8 cellular contexts compared by ENCODE assay signal in the genomic region with DNA sequence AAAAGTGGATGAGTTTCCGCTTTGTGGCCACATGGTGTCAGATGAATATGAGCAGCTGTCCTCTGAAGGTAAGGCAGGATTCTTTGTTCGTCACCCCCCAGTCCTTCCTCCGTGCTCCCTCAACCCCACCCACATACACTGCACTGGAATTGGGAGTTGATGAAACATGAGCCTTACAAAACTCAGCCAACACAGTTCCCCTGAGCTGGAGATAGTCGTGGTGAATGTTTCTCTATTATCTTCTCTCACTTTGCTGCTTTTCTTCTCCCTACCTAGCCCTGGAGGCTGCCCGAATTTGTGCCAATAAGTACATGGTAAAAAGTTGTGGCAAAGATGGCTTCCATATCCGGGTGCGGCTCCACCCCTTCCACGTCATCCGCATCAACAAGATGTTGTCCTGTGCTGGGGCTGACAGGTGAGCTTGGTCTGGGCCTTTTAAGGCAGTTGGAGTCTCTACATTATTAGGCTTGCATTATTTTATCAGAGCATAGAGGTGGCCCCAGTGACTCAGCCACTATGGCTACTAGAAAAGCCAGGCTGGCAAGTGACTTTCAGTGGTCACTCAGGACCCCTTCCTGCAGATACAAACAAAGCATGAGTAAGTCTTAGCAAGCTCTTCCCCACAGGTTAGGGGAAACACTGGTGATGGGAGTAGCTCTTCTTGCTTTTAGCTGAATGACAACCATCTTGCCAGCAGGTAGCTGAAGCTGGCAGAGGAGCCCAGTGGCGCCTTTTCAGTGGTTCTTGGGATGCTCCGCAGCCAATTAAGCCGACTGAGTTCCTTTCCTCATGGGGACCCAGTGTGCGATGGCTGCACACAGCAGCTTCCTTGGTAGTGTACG. TPM values are rescaled to one million over a fixed set of nuclear protein-coding genes. Genes with fewer than 3 reads are reported as not detected.
DNase-seq lines count a peak whose midpoint lies in the region; ATAC-seq and TF ChIP-seq lines count a peak whose summit lies in the region.

No MANE protein-coding gene starts in this region.

- H3K9me3 ChIP-seq in HCT116 (ENCODE audit: control insufficient read depth in 1 of 2, insufficient read depth in 1 of 2, low read depth in 1 of 2, low read length in 2 of 2) (no peaks in the 10 kb centered on the region), smooth muscle cell (replicated peaks; ENCODE audit: low read depth) (no peaks in the 10 kb centered on the region)

- no TSS peak for BruUV-seq in HCT116 (replicated peaks; lab: Mats Ljungman, UMichigan)

- H3K4me3 ChIP-seq in HCT116 (replicated peaks in 1 of 2; ENCODE audit: low read depth in 1 of 2, low read length in 2 of 2) (peak overlapping the region; percentile 84), smooth muscle cell (peak overlapping the region; percentile 75)

- no peak for DNase-seq in HCT116 (ENCODE audit: low read depth, low spot score)
- DNase-seq in activated B cell treated with CpG ODN at 0.5 μM for 24 hours: no peak
- no peak for DNase-seq in foreskin keratinocyte
- no peak for DNase-seq in smooth muscle cell (lab: John Stamatoyannopoulos, UW; ENCODE audit: unreplicated experiment)
- no peak for DNase-seq in NCI-H1694 treated with DMSO at 0.1 percent for 48 hours (lab: John Stamatoyannopoulos, UW)
- DNase-seq in OCI-M2 (lab: John Stamatoyannopoulos, UW; ENCODE audit: unreplicated experiment): no peak

- H3K4me3 Mint-ChIP-seq in activated B cell treated with CpG ODN at 0.5 μM for 24 hours: peak overlapping the region; percentile 97

- H3K27ac Mint-ChIP-seq in activated B cell treated with CpG ODN at 0.5 μM for 24 hours: peak overlapping the region; percentile 99

- H3K4me1 ChIP-seq in HCT116 (ENCODE audit: control insufficient read depth in 1 of 2, insufficient read depth in 2 of 2, low read length in 2 of 2) (peaks cover 0 to 23% of the 10 kb centered on the region in 2 experiments; a peak in 2 of 4 replicates), foreskin keratinocyte (peaks cover 4% of the 10 kb centered on the region), smooth muscle cell (ENCODE audit: low read depth) (no peaks in the 10 kb centered on the region)

- POLR2A ChIA-PET in HCT116 (lab: Charles Lee): interaction anchor here (1.3 to 2.8 kb wide), 3 partner anchors 10 to 26 kb away, joined by 3 to 10 read pairs (median 4); partner anchors contain the start of gene DNASE1L1
- POLR2A ChIA-PET in activated B cell treated with CpG ODN at 0.5 μM for 24 hours (lab: Charles Lee): interaction anchor here (1.2 to 6.2 kb wide), 13 partner anchors 10 to 142 kb away, joined by 3 to 125 read pairs (median 8); partner anchors contain the start of genes ATP6AP1, DNASE1L1, EMD and PLXNA3

- intact Hi-C loops in HCT116 (cut with micrococcal nuclease) (loop anchor here (10.0 kb wide), 1 partner anchor 425 kb away; the partner anchor contains the start of genes HCFC1 and TMEM187), activated B cell treated with CpG ODN at 0.5 μM for 24 hours (cut with micrococcal nuclease) (loop anchor here (5.0 kb wide), 4 partner anchors 38 to 133 kb away; partner anchors contain the start of genes GDI1, LAGE3 and SLC10A3)

- peaks cover 19% of the 10 kb centered on the region for H3K79me2 ChIP-seq in HCT116 (ENCODE audit: insufficient read depth, low read length)
- H3K79me2 ChIP-seq in smooth muscle cell (ENCODE audit: low read depth): peaks cover 19% of the 10 kb centered on the region

- no peak for TF ChIP-seq POLR2A in HCT116 (IDR thresholded peaks at IDR 0.05; ENCODE audit: borderline replicate concordance, extremely low read depth, insufficient read depth, insufficient read length)

- RAD21 ChIA-PET in HCT116 (lab: Charles Lee; ENCODE audit: low non-redundant PET in 1 of 2, low total read pairs in 2 of 2, uncharacterized antibody in 2 of 2, unreplicated experiment in 2 of 2): no interaction called here

- peaks cover 26% of the 10 kb centered on the region for H3K4me1 Mint-ChIP-seq in activated B cell treated with CpG ODN at 0.5 μM for 24 hours

- CTCF ChIA-PET in HCT116 (lab: Charles Lee): no interaction called here
- CTCF ChIA-PET in activated B cell treated with CpG ODN at 0.5 μM for 24 hours (lab: Charles Lee): interaction anchor here (0.8 to 2.3 kb wide), 3 partner anchors 10 to 127 kb away, joined by 3 to 6 read pairs (median 4); partner anchors contain the start of gene DNASE1L1

- H3K27ac ChIP-seq in HCT116 (ENCODE audit: low read depth, low read length) (peak overlapping the region; percentile 92), foreskin keratinocyte (peak overlapping the region; percentile 92), smooth muscle cell (ENCODE audit: low read depth) (peak overlapping the region; percentile 92)

- H3K4me2 ChIP-seq in HCT116 (ENCODE audit: low read length): peak overlapping the region; percentile 85
- peak overlapping the region; percentile 85 for H3K4me2 ChIP-seq in smooth muscle cell

- no peak for TF ChIP-seq RAD21 in HCT116 (IDR thresholded peaks at IDR 0.05; ENCODE audit: low read depth)

- no peaks in the 10 kb centered on the region for H4K20me1 ChIP-seq in HCT116 (ENCODE audit: insufficient read depth)
- H4K20me1 ChIP-seq in smooth muscle cell (ENCODE audit: low read depth): peaks cover 43% of the 10 kb centered on the region

- no peaks in the 10 kb centered on the region for H3K9me3 Mint-ChIP-seq in activated B cell treated with CpG ODN at 0.5 μM for 24 hours

- no peak for TF ChIP-seq CTCF in HCT116 (IDR thresholded peaks at IDR 0.05 in 2 of 3, conservative IDR thresholded peaks at IDR 0.05 in 1 of 3; ENCODE audit: borderline replicate concordance in 1 of 3, insufficient read depth in 1 of 3, low read depth in 2 of 3, low read length in 2 of 3)
- TF ChIP-seq CTCF in activated B cell treated with CpG ODN at 0.5 μM for 24 hours (IDR thresholded peaks at IDR 0.05): no peak
- TF ChIP-seq CTCF in foreskin keratinocyte (conservative IDR thresholded peaks at IDR 0.05): no peak
- no peak for TF ChIP-seq CTCF in smooth muscle cell (IDR thresholded peaks at IDR 0.05; ENCODE audit: borderline replicate concordance, insufficient read depth, poor library complexity, severe bottlenecking)

- H3K9ac ChIP-seq in HCT116 (ENCODE audit: low read length) (peak overlapping the region; percentile 97), smooth muscle cell (ENCODE audit: low read depth) (peak overlapping the region; percentile 95)

- H2AFZ ChIP-seq in HCT116 (ENCODE audit: low read depth, low read length, poor library complexity, severe bottlenecking) (no peak overlapping the region), smooth muscle cell (ENCODE audit: low read depth) (no peak overlapping the region)

- peaks cover 0 to 27% of the 10 kb centered on the region in 2 experiments; a peak in 1 of 4 replicates for H3K36me3 ChIP-seq in HCT116 (ENCODE audit: control insufficient read depth in 1 of 2, insufficient read depth in 2 of 2, low read length in 2 of 2)
- no peaks in the 10 kb centered on the region for H3K36me3 ChIP-seq in smooth muscle cell (ENCODE audit: low read depth)

- H3F3A ChIP-seq in smooth muscle cell (ENCODE audit: low read depth): peaks cover 4% of the 10 kb centered on the region

- no peak for ATAC-seq in HCT116
- no peak for ATAC-seq in activated B cell treated with CpG ODN at 0.5 μM for 24 hours (ENCODE audit: low read depth)
- no peak for ATAC-seq in foreskin keratinocyte
- no peak for ATAC-seq in GM19467 (IDR thresholded peaks at IDR 0.05; ENCODE audit: unreplicated experiment)
- ATAC-seq in GM21529 (IDR thresholded peaks at IDR 0.05; ENCODE audit: unreplicated experiment): no peak

- H3K27me3 Mint-ChIP-seq in activated B cell treated with CpG ODN at 0.5 μM for 24 hours: no peaks in the 10 kb centered on the region

- H3K27me3 ChIP-seq in HCT116 (ENCODE audit: insufficient read depth, low read length): no peaks in the 10 kb centered on the region
- no peaks in the 10 kb centered on the region for H3K27me3 ChIP-seq in foreskin keratinocyte
- no peaks in the 10 kb centered on the region for H3K27me3 ChIP-seq in smooth muscle cell (ENCODE audit: low read depth)

- peaks cover 44% of the 10 kb centered on the region for H3K36me3 Mint-ChIP-seq in activated B cell treated with CpG ODN at 0.5 μM for 24 hours (ENCODE audit: low read depth)

- H3K9me2 ChIP-seq in HCT116 (ENCODE audit: insufficient read depth): no peaks in the 10 kb centered on the region

- WGBS in smooth muscle cell (ENCODE audit: low lambda C conversion rate): 67% methylated on average over 14 of the region's 14 CpGs

TF ChIP-seq in HCT116, 20 proteins besides CTCF, POLR2A, EP300 and RAD21 (continues in another document):
- no peak for TF ChIP-seq ELF1 (IDR thresholded peaks at IDR 0.05; ENCODE audit: borderline replicate concordance, low read depth)

RNA-seq across cellular contexts. Expression of gene RPL10, which starts 1.6 kb away (rescaled TPM):
- 3,069 TPM for total RNA-seq in HCT116 (2021; ENCODE audit: unreplicated experiment)
- 5,638 and 6,597 TPM in 2 replicates for polyA plus RNA-seq in HCT116 (2012)
- 5,113 and 5,534 TPM in 2 replicates for total RNA-seq in activated B cell treated with CpG ODN at 0.5 μM for 24 hours
- total RNA-seq in foreskin keratinocyte: 2,470 and 2,821 TPM in 2 replicates
- polyA plus RNA-seq in foreskin keratinocyte: 4,650 and 4,901 TPM in 2 replicates
- 2,811 and 3,107 TPM in 2 replicates for total RNA-seq in smooth muscle cell
- polyA plus RNA-seq in smooth muscle cell: 1,314 and 1,395 TPM in 2 replicates

RNA-seq across cellular contexts. Expression of gene DNASE1L1, which starts 9.3 kb away (rescaled TPM):
- total RNA-seq in HCT116 (2021; ENCODE audit: unreplicated experiment) (16.5 TPM), activated B cell treated with CpG ODN at 0.5 μM for 24 hours (15.3 and 15.8 TPM in 2 replicates), foreskin keratinocyte (22.3 and 26.9 TPM in 2 replicates), smooth muscle cell (33.6 and 40.4 TPM in 2 replicates)
- 21.9 and 23.2 TPM in 2 replicates for polyA plus RNA-seq in HCT116 (2012)
- polyA plus RNA-seq in foreskin keratinocyte (19.0 and 21.7 TPM in 2 replicates), smooth muscle cell (23.0 and 30.0 TPM in 2 replicates)

RNA-seq across cellular contexts. Expression of gene TAFAZZIN, which starts 11.6 kb away (rescaled TPM):
- total RNA-seq in HCT116 (2021; ENCODE audit: unreplicated experiment): 28.0 TPM
- 27.0 and 27.7 TPM in 2 replicates for polyA plus RNA-seq in HCT116 (2012)
- total RNA-seq in activated B cell treated with CpG ODN at 0.5 μM for 24 hours: 50.5 and 66.1 TPM in 2 replicates
- 26.5 and 31.9 TPM in 2 replicates for total RNA-seq in foreskin keratinocyte
- polyA plus RNA-seq in foreskin keratinocyte: 36.2 and 36.4 TPM in 2 replicates
- total RNA-seq in smooth muscle cell: 28.3 and 203 TPM in 2 replicates
- 30.2 and 32.4 TPM in 2 replicates for polyA plus RNA-seq in smooth muscle cell

RNA-seq across cellular contexts. Expression of gene EMD, which starts 20.7 kb away (rescaled TPM):
- total RNA-seq in HCT116 (2021; ENCODE audit: unreplicated experiment): 102 TPM
- polyA plus RNA-seq in HCT116 (2012): 148 TPM in 2 replicates
- total RNA-seq in activated B cell treated with CpG ODN at 0.5 μM for 24 hours: 68.4 and 70.2 TPM in 2 replicates
- total RNA-seq in foreskin keratinocyte: 45.8 and 48.5 TPM in 2 replicates
- 121 and 128 TPM in 2 replicates for polyA plus RNA-seq in foreskin keratinocyte
- total RNA-seq in smooth muscle cell: 46.1 and 61.4 TPM in 2 replicates
- polyA plus RNA-seq in smooth muscle cell: 63.9 and 67.4 TPM in 2 replicates

RNA-seq across cellular contexts. Expression of gene FLNA, which starts 25.3 kb away (rescaled TPM):
- 546 TPM for total RNA-seq in HCT116 (2021; ENCODE audit: unreplicated experiment)
- 518 and 552 TPM in 2 replicates for polyA plus RNA-seq in HCT116 (2012)
- total RNA-seq in activated B cell treated with CpG ODN at 0.5 μM for 24 hours: 605 and 679 TPM in 2 replicates
- 1,667 and 1,680 TPM in 2 replicates for total RNA-seq in foreskin keratinocyte
- polyA plus RNA-seq in foreskin keratinocyte: 1,552 and 1,648 TPM in 2 replicates
- total RNA-seq in smooth muscle cell: 807 and 860 TPM in 2 replicates
- polyA plus RNA-seq in smooth muscle cell: 1,632 and 1,832 TPM in 2 replicates
